1 cellular context compared by ENCODE assay signal in genomic region chr10:18658301-18658991, GRCh38.
TF ChIP-seq lines count a peak whose summit lies in the region.

No MANE protein-coding gene starts in this region.

TF ChIP-seq in HepG2, 621 proteins besides CTCF, POLR2A, EP300 and RAD21 (continued from another document):
- TF ChIP-seq ARID5B (CRISPR knock-in tag; IDR thresholded peaks at IDR 0.05) (peak; percentile 49), ZNF335 (CRISPR knock-in tag; IDR thresholded peaks at IDR 0.05) (0 out of 2 replicates have a peak, but pooled peaks have one; percentile 0), IRF9 (CRISPR knock-in tag; IDR thresholded peaks at IDR 0.05; ENCODE audit: borderline replicate concordance) (no peak), ZFP90 (CRISPR knock-in tag; IDR thresholded peaks at IDR 0.05; ENCODE audit: borderline replicate concordance) (no peak), SCMH1 (CRISPR knock-in tag; IDR thresholded peaks at IDR 0.05; ENCODE audit: borderline replicate concordance) (no peak), HNF1B (CRISPR knock-in tag; IDR thresholded peaks at IDR 0.05) (no peak), REPIN1 (CRISPR knock-in tag; IDR thresholded peaks at IDR 0.05; ENCODE audit: borderline replicate concordance, low read depth) (no peak), DBP (CRISPR knock-in tag; IDR thresholded peaks at IDR 0.05; ENCODE audit: not compliant biosample characterization) (no peak), GPN1 (CRISPR knock-in tag; IDR thresholded peaks at IDR 0.05; ENCODE audit: borderline replicate concordance) (no peak), ZNF574 (CRISPR knock-in tag; IDR thresholded peaks at IDR 0.05) (no peak), SRSF1 (optimal IDR thresholded peaks at IDR 0.05; ENCODE audit: low read depth, low read length) (no peak), ZNF672 (CRISPR knock-in tag; IDR thresholded peaks at IDR 0.05) (no peak), ZNF558 (CRISPR knock-in tag; IDR thresholded peaks at IDR 0.05; ENCODE audit: borderline replicate concordance) (no peak), SSRP1 (CRISPR knock-in tag; IDR thresholded peaks at IDR 0.05) (no peak), HOXA7 (CRISPR knock-in tag; IDR thresholded peaks at IDR 0.05) (no peak), KDM4B (CRISPR knock-in tag; IDR thresholded peaks at IDR 0.05) (no peak), RFX3 (CRISPR knock-in tag; IDR thresholded peaks at IDR 0.05) (no peak), IRX3 (CRISPR knock-in tag; IDR thresholded peaks at IDR 0.05; ENCODE audit: borderline replicate concordance, low read depth) (no peak), GFI1 (CRISPR knock-in tag; IDR thresholded peaks at IDR 0.05; ENCODE audit: borderline replicate concordance) (no peak), ZNF230 (CRISPR knock-in tag; IDR thresholded peaks at IDR 0.05) (no peak), SNRNP70 (IDR thresholded peaks at IDR 0.05; ENCODE audit: low read depth, low read length) (no peak), TFAP4 (IDR thresholded peaks at IDR 0.05; ENCODE audit: borderline replicate concordance, low read depth) (no peak), WIZ (CRISPR knock-in tag; IDR thresholded peaks at IDR 0.05) (no peak), SIN3A (IDR thresholded peaks at IDR 0.05; ENCODE audit: borderline replicate concordance, low read depth, low read length) (no peak), ZNF780A (CRISPR knock-in tag; IDR thresholded peaks at IDR 0.05) (no peak), CEBPZ (IDR thresholded peaks at IDR 0.05; ENCODE audit: low read length) (no peak), CHD2 (IDR thresholded peaks at IDR 0.05; ENCODE audit: low read depth, low read length) (no peak), MEF2D (CRISPR knock-in tag; IDR thresholded peaks at IDR 0.05) (peak; percentile 3; the same call in 1 of the 2 replicates), KMT2A (CRISPR knock-in tag; IDR thresholded peaks at IDR 0.05) (no peak), ONECUT2 (CRISPR knock-in tag; IDR thresholded peaks at IDR 0.05) (no peak), KLF15 (CRISPR knock-in tag; IDR thresholded peaks at IDR 0.05; ENCODE audit: borderline replicate concordance) (no peak), ZNF431 (CRISPR knock-in tag; IDR thresholded peaks at IDR 0.05; ENCODE audit: borderline replicate concordance, low read depth) (no peak), HNF4G (IDR thresholded peaks at IDR 0.05; ENCODE audit: borderline replicate concordance, low read depth, low read length) (0 out of 2 replicates have a peak, but pooled peaks have one; percentile 10), HNF4G (CRISPR knock-in tag; IDR thresholded peaks at IDR 0.05; ENCODE audit: borderline replicate concordance, low read depth) (no peak), SETDB1 (CRISPR knock-in tag; IDR thresholded peaks at IDR 0.05; ENCODE audit: borderline replicate concordance) (no peak), SOX5 (CRISPR knock-in tag; IDR thresholded peaks at IDR 0.05; ENCODE audit: borderline replicate concordance) (0 out of 2 replicates have a peak, but pooled peaks have one; percentile 6), RNF2 (conservative IDR thresholded peaks at IDR 0.05; ENCODE audit: low read depth) (no peak), BORCS8-MEF2B (CRISPR knock-in tag; IDR thresholded peaks at IDR 0.05) (no peak), ELK4 (CRISPR knock-in tag; IDR thresholded peaks at IDR 0.05; ENCODE audit: borderline replicate concordance) (no peak), NR2F6 (IDR thresholded peaks at IDR 0.05) (no peak), NR2F6 (CRISPR knock-in tag; IDR thresholded peaks at IDR 0.05) (no peak), ZNF652 (CRISPR knock-in tag; IDR thresholded peaks at IDR 0.05; ENCODE audit: borderline replicate concordance, low read depth) (no peak), HES4 (CRISPR knock-in tag; IDR thresholded peaks at IDR 0.05; ENCODE audit: borderline replicate concordance) (no peak)
